9 cellular contexts compared by ENCODE assay signal in genomic region chr1:62144238-62144831, GRCh38. TPM values are rescaled to one million over a fixed set of nuclear protein-coding genes. Genes with fewer than 3 reads are reported as not detected.
DNase-seq lines count a peak whose midpoint lies in the region; ATAC-seq and TF ChIP-seq lines count a peak whose summit lies in the region.
"Had no signal": no experiment of that assay in that cellular context is flagged by ENCODE, and none has a peak within 500 bp of the region (broad histone marks: within the 10 kb centered on the region; RNA-seq: fewer than 3 reads in every experiment).

No MANE protein-coding gene starts in this region.

- H3K4me1 ChIP-seq in fibroblast of lung (ENCODE audit: control insufficient read depth, extremely low read depth, insufficient read depth, low read length), result no peaks in the 10 kb centered on the region
- H3K4me1 ChIP-seq in parathyroid adenoma, result no peaks in the 10 kb centered on the region

- DNase-seq in D341Med (ENCODE audit: low spot score) (peak; percentile 58), NCI-H146 treated with DMSO at 0.1 percent for 48 hours (lab: John Stamatoyannopoulos, UW; ENCODE audit: unreplicated experiment) (peak; percentile 21), WERI-Rb-1 (peak; percentile 59), fibroblast of lung (ENCODE audit: low read depth in 2 of 2) (peak; percentile 31 to 64)

- H3K27me3 ChIP-seq in WERI-Rb-1 (ENCODE audit: insufficient read depth, low read depth, severe bottlenecking) (no peaks in the 10 kb centered on the region), fibroblast of lung (ENCODE audit: control insufficient read depth, insufficient read depth, low read length) (no peaks in the 10 kb centered on the region), parathyroid adenoma (ENCODE audit: control insufficient read depth, insufficient read depth, low read length) (no peaks in the 10 kb centered on the region)

- H4K20me1 ChIP-seq in fibroblast of lung (ENCODE audit: control insufficient read depth, extremely low read depth, insufficient read depth, low read length), result no peaks in the 10 kb centered on the region

- TF ChIP-seq CTCF in WERI-Rb-1 (IDR thresholded peaks at IDR 0.05; ENCODE audit: low read depth, low read length), result peak; percentile 68
- peak; percentile 84 to 89 for TF ChIP-seq CTCF in fibroblast of lung (conservative IDR thresholded peaks at IDR 0.05 in 1 of 2, IDR thresholded peaks at IDR 0.05 in 1 of 2; ENCODE audit: low read depth in 1 of 2, low read length in 2 of 2)
- TF ChIP-seq CTCF in parathyroid adenoma (IDR thresholded peaks at IDR 0.05), result peak; percentile 42

- ATAC-seq in GM21515 (IDR thresholded peaks at IDR 0.05; ENCODE audit: unreplicated experiment) (peak; percentile 55), GM18867 (IDR thresholded peaks at IDR 0.05; ENCODE audit: unreplicated experiment) (no peak), GM21447 (IDR thresholded peaks at IDR 0.05; ENCODE audit: unreplicated experiment) (no peak)

- H3K4me2 ChIP-seq in fibroblast of lung (ENCODE audit: extremely low read depth, insufficient read depth, low read length), result no peak overlapping the region
- H3K4me2 ChIP-seq in parathyroid adenoma (ENCODE audit: low read length), result no peak overlapping the region

- H3K9ac ChIP-seq in fibroblast of lung (ENCODE audit: insufficient read depth, low read length) (no peak overlapping the region), parathyroid adenoma (no peak overlapping the region)

- H3K79me2 ChIP-seq in fibroblast of lung (ENCODE audit: control insufficient read depth, insufficient read depth, low read length) (no peaks in the 10 kb centered on the region), parathyroid adenoma (no peaks in the 10 kb centered on the region)

- H3K4me3 ChIP-seq in WERI-Rb-1 (ENCODE audit: low read depth, low read length), result no peak overlapping the region
- no peak overlapping the region for H3K4me3 ChIP-seq in fibroblast of lung (replicated peaks in 1 of 4; ENCODE audit: control extremely low read depth in 1 of 4, insufficient read depth in 1 of 4, low read depth in 3 of 4, low read length in 4 of 4)
- H3K4me3 ChIP-seq in parathyroid adenoma (ENCODE audit: low read depth, low read length), result no peak overlapping the region

- no peaks in the 10 kb centered on the region; the same call in 1 of the 2 replicates for H3K36me3 ChIP-seq in WERI-Rb-1
- H3K36me3 ChIP-seq in fibroblast of lung (ENCODE audit: control insufficient read depth, insufficient read depth, low read length), result no peaks in the 10 kb centered on the region
- H3K36me3 ChIP-seq in parathyroid adenoma (ENCODE audit: control insufficient read depth, insufficient read depth, low read length), result no peaks in the 10 kb centered on the region

- no peak overlapping the region for H3K27ac ChIP-seq in WERI-Rb-1
- H3K27ac ChIP-seq in fibroblast of lung (ENCODE audit: insufficient read depth, low read length), result no peak overlapping the region
- H3K27ac ChIP-seq in parathyroid adenoma, result no peak overlapping the region

- H3K9me3 ChIP-seq in WERI-Rb-1 (ENCODE audit: severe bottlenecking) (no peaks in the 10 kb centered on the region), fibroblast of lung (ENCODE audit: control insufficient read depth, insufficient read depth, low read depth, low read length) (no peaks in the 10 kb centered on the region), parathyroid adenoma (ENCODE audit: control insufficient read depth, low read length) (no peaks in the 10 kb centered on the region)

- no peak overlapping the region for H2AFZ ChIP-seq in fibroblast of lung (ENCODE audit: low read length)
- H2AFZ ChIP-seq in parathyroid adenoma, result no peak overlapping the region

RNA-seq across cellular contexts. Expression of gene L1TD1, which starts 50.3 kb away (rescaled TPM):
- 0.17 and 0.26 TPM in 2 replicates for total RNA-seq in fibroblast of lung
- polyA plus RNA-seq in fibroblast of lung, result 0.08 TPM in 1 of 2 replicates, not detected in the other
- 0.08 TPM in 1 of 2 replicates, not detected in the other for polyA plus RNA-seq in fibroblast of lung (2012)
- not detected in 2 replicates for polyA minus RNA-seq in fibroblast of lung (ENCODE audit: low replicate concordance)
- total RNA-seq: activated CD8-positive, alpha-beta memory T cell treated with anti-CD3 and anti-CD28 coated beads for 36 hours had no signal
